15 cellular contexts compared by ENCODE assay signal in the genomic region with DNA sequence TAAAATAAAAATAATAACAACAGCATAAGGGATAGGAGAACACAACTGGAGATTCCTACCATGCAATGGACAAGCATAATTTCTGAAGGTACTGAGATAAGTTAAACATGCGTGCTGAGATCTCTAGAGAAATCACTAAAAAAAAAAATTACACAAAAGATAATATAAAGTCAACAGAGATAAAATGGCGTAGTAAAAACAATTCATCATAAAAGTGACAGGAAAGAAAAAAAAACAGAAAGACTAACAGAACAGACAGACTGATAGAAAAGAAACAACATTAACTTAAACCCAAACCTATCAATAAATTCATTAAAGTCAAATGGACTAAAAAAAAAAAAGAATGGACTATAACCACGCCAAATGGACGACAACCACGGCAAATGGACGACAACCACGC. TPM values are rescaled to one million over a fixed set of nuclear protein-coding genes. Genes with fewer than 3 reads are reported as not detected.
DNase-seq lines count a peak whose midpoint lies in the region; ATAC-seq and TF ChIP-seq lines count a peak whose summit lies in the region.
"Had no signal": no experiment of that assay in that cellular context is flagged by ENCODE, and none has a peak within 500 bp of the region (broad histone marks: within the 10 kb centered on the region; RNA-seq: fewer than 3 reads in every experiment).

No MANE protein-coding gene starts in this region.

- no peaks in the 10 kb centered on the region for H3K27me3 ChIP-seq in breast epithelium

- H3K4me3 ChIP-seq in breast epithelium = no peak overlapping the region

- peaks cover 17% of the 10 kb centered on the region for H3K4me1 Mint-ChIP-seq in MCF 10A (ENCODE audit: insufficient read depth, unreplicated experiment)

- ATAC-seq in HG02610 (IDR thresholded peaks at IDR 0.05; ENCODE audit: unreplicated experiment) (no peak), GM18517 (IDR thresholded peaks at IDR 0.05; ENCODE audit: unreplicated experiment) (no peak)

- H3K36me3 Mint-ChIP-seq in MCF 10A (ENCODE audit: insufficient read depth, unreplicated experiment) = peaks cover 23% of the 10 kb centered on the region

- no peak overlapping the region for H3K4me3 Mint-ChIP-seq in MCF 10A (ENCODE audit: unreplicated experiment)
- H3K4me3 Mint-ChIP-seq: CD4-positive, alpha-beta T cell had no signal

- intact Hi-C loops in MCF 10A (cut with micrococcal nuclease) = loop anchor here (2.0 kb wide), 1 partner anchor 215 kb away; no protein-coding TSS in a partner anchor
- intact Hi-C loops in breast epithelium (cut with DNase I; ENCODE audit: low total_unique reads) = no loop called here

- no peak for TF ChIP-seq CTCF in MCF 10A (IDR thresholded peaks at IDR 0.05; ENCODE audit: unreplicated experiment)
- TF ChIP-seq CTCF in breast epithelium (IDR thresholded peaks at IDR 0.05) = no peak

- no TSS peak for BruUV-seq in MCF 10A (replicated peaks; lab: Mats Ljungman, UMichigan)

- TF ChIP-seq POLR2A in breast epithelium (IDR thresholded peaks at IDR 0.05) = no peak

- CTCF ChIA-PET in MCF 10A (lab: Yijun Ruan, JAX) (interaction anchor here (0.5 to 1.7 kb wide), 4 partner anchors 11 to 248 kb away, joined by 3 to 6 read pairs (median 4); no protein-coding TSS in a partner anchor), HEK293T (lab: Yijun Ruan, JAX) (interaction anchor here (0.7 to 1.2 kb wide), 2 partner anchors 13 to 15 kb away, joined by 3 to 4 read pairs; no protein-coding TSS in a partner anchor)

- H3K9me3 ChIP-seq in breast epithelium = no peaks in the 10 kb centered on the region

- POLR2A ChIA-PET in MCF 10A (lab: Yijun Ruan, JAX) (no interaction called here), HEK293T (lab: Yijun Ruan, JAX) (no interaction called here)

- H3K27ac ChIP-seq in breast epithelium = no peak overlapping the region
- H3K27ac ChIP-seq: C4-2B had no signal

- no peaks in the 10 kb centered on the region for H3K27me3 Mint-ChIP-seq in MCF 10A (ENCODE audit: insufficient read depth, unreplicated experiment)
- H3K27me3 Mint-ChIP-seq: CD4-positive, alpha-beta T cell had no signal

- H3K27ac Mint-ChIP-seq in MCF 10A (ENCODE audit: low read depth, unreplicated experiment) = peak overlapping the region; percentile 93
- H3K27ac Mint-ChIP-seq: CD4-positive, alpha-beta T cell had no signal

- no peaks in the 10 kb centered on the region for H3K9me3 Mint-ChIP-seq in MCF 10A (ENCODE audit: unreplicated experiment)
- H3K9me3 Mint-ChIP-seq: CD4-positive, alpha-beta T cell had no signal

- no peaks in the 10 kb centered on the region for H3K36me3 ChIP-seq in breast epithelium

- no peaks in the 10 kb centered on the region for H3K4me1 ChIP-seq in breast epithelium

- no peak for DNase-seq in MCF 10A (ENCODE audit: unreplicated experiment)
- no peak for DNase-seq in breast epithelium (ENCODE audit: low spot score in 2 of 2)
- no peak for DNase-seq in HEK293T (ENCODE audit: extremely low spot score)
- DNase-seq in amniotic epithelial cell (ENCODE audit: low read depth) = peak; percentile 15
- DNase-seq in dedifferentiated amniotic fluid mesenchymal stem cell (ENCODE audit: extremely low spot score) = no peak
- DNase-seq: ACHN; CD4-positive, alpha-beta T cell; DMS153; DMS79; GDM1; GOT3; H7 had no signal

TF ChIP-seq in HEK293T, 16 proteins besides CTCF, POLR2A, EP300 and RAD21:
- no peak for TF ChIP-seq CTBP1 (IDR thresholded peaks at IDR 0.05; ENCODE audit: borderline replicate concordance)
- TF ChIP-seq BHLHE40 (IDR thresholded peaks at IDR 0.05; ENCODE audit: borderline replicate concordance) = no peak
- TF ChIP-seq, protein P1, sequence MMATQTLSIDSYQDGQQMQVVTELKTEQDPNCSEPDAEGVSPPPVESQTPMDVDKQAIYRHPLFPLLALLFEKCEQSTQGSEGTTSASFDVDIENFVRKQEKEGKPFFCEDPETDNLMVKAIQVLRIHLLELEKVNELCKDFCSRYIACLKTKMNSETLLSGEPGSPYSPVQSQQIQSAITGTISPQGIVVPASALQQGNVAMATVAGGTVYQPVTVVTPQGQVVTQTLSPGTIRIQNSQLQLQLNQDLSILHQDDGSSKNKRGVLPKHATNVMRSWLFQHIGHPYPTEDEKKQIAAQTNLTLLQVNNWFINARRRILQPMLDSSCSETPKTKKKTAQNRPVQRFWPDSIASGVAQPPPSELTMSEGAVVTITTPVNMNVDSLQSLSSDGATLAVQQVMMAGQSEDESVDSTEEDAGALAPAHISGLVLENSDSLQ (IDR thresholded peaks at IDR 0.05) = peak; percentile 59

RNA-seq across cellular contexts. Expression of gene NCAPG2, which starts 56.4 kb away (rescaled TPM):
- total RNA-seq in MCF 10A (2022) (10.5 and 27.4 TPM in 2 replicates), breast epithelium (10 to 100 TPM in 2 of 3 donors, 1 to 10 TPM in 1; 9.8 to 12.5 (median 10.4) TPM)
